ENCODE assay signal across 21 cellular contexts in the genomic region with DNA sequence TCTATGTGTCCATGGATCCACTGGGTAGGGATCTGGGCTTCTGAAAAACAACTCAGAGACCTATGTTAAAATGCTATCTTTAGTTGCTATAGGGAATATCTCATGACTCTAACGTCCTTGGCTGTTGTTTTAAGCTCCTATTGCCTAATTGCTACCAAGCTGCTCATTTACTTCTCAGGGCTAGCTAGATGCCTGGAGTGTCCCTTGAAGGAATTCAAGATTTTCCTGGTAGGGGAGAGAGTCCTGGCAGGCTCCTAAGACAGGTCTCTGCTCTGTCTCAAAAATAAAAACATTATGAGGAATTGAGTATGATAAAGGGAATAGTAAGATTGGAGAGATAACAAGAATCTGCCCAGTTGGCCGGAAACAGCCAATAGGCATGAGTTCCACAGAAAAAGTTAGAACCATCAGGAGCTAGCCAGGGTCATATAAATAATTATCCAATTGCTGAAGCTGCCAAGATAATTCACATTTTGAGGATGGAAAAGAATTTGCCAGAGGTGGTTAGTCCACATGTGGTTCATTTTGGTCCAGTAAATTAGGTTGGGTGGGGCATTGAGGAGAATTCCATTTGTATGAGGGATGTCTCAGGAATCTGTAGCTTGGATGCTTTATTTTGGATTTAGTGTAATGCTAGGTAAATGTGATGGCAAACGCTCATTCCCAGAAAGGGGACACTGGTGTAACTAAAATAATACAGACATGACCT.
DNase-seq lines count a peak whose midpoint lies in the region; ATAC-seq, FAIRE-seq and TF ChIP-seq lines count a peak whose summit lies in the region.
"Had no signal": no experiment of that assay in that cellular context is flagged by ENCODE, and none has a peak within 500 bp of the region (broad histone marks: within the 10 kb centered on the region; RNA-seq: fewer than 3 reads in every experiment).

No MANE protein-coding gene starts in this region.

- H3K36me3 ChIP-seq in keratinocyte (ENCODE audit: control insufficient read depth in 2 of 2, extremely low read depth in 1 of 2, insufficient read depth in 2 of 2, low read length in 2 of 2): no peaks in the 10 kb centered on the region
- no peaks in the 10 kb centered on the region for H3K36me3 ChIP-seq in tibial artery
- H3K36me3 ChIP-seq: BLaER1 treated with 17β-estradiol and CSF1 and Interleukin-3, amounts not matched to agents 10 nM and 100 nM had no signal

- DNase-seq in A172 (ENCODE audit: low spot score) (peak; percentile 51), HT1080 (ENCODE audit: low read depth) (peak; percentile 5), SW480 (ENCODE audit: low spot score) (peak; percentile 22), keratinocyte (ENCODE audit: low read depth, low spot score) (no peak), HCEC 1CT (no peak), HuH-7.5 (ENCODE audit: low spot score) (no peak), tibial artery (no peak)
- DNase-seq: 8988T; CD4-positive, alpha-beta T cell; DMS53; IMR-90; KG1; MM.1S; NCI-H2029 treated with DMSO at 0.1 percent for 48 hours; NCI-H526 treated with DMSO at 0.1 percent for 48 hours; SIG-M5 had no signal

- no peak for ATAC-seq in SK-N-SH treated with all-trans-retinoic acid at 6 μM for 48 hours

- no peaks in the 10 kb centered on the region for H3K79me2 ChIP-seq in keratinocyte (ENCODE audit: control insufficient read depth, insufficient read depth, low read length)

- H3K9ac ChIP-seq in keratinocyte (ENCODE audit: control insufficient read depth, extremely low read depth, insufficient read depth, low read length): no peak overlapping the region
- H3K9ac ChIP-seq: BLaER1 treated with 17β-estradiol and CSF1 and Interleukin-3, amounts not matched to agents 10 nM and 100 nM had no signal

- TF ChIP-seq CTCF in keratinocyte (optimal IDR thresholded peaks at IDR 0.05 in 1 of 3, IDR thresholded peaks at IDR 0.05 in 1 of 3, conservative IDR thresholded peaks at IDR 0.05 in 1 of 3; ENCODE audit: extremely low read depth in 1 of 3, insufficient read depth in 2 of 3, low read length in 3 of 3) (no peak), tibial artery (IDR thresholded peaks at IDR 0.05) (no peak)

- H3K27me3 ChIP-seq in keratinocyte (ENCODE audit: control insufficient read depth, extremely low read depth, insufficient read depth, low read length) (no peaks in the 10 kb centered on the region), tibial artery (no peaks in the 10 kb centered on the region)
- H3K27me3 ChIP-seq: BLaER1 treated with 17β-estradiol and CSF1 and Interleukin-3, amounts not matched to agents 10 nM and 100 nM had no signal

- H2AFZ ChIP-seq in keratinocyte (ENCODE audit: control insufficient read depth, low read length): peak overlapping the region; percentile 4

- H3K4me3 ChIP-seq in keratinocyte (ENCODE audit: control insufficient read depth in 2 of 3, extremely low read depth in 1 of 3, insufficient read depth in 2 of 3, low read depth in 1 of 3, low read length in 3 of 3) (peak overlapping the region in 1 of 3 experiments; percentile 5), tibial artery (no peak overlapping the region)
- H3K4me3 ChIP-seq: BLaER1 treated with 17β-estradiol and CSF1 and Interleukin-3, amounts not matched to agents 10 nM and 100 nM; SK-N-MC had no signal

- H4K20me1 ChIP-seq in keratinocyte (ENCODE audit: control insufficient read depth, extremely low read depth, insufficient read depth, low read length): no peaks in the 10 kb centered on the region
- H4K20me1 ChIP-seq: BLaER1 treated with 17β-estradiol and CSF1 and Interleukin-3, amounts not matched to agents 10 nM and 100 nM had no signal

- H3K27ac ChIP-seq in keratinocyte (ENCODE audit: control insufficient read depth, insufficient read depth, low read length) (peak overlapping the region; percentile 50), tibial artery (no peak overlapping the region)
- H3K27ac ChIP-seq: BLaER1 treated with 17β-estradiol and CSF1 and Interleukin-3, amounts not matched to agents 10 nM and 100 nM; SK-N-MC had no signal

- H3K4me1 ChIP-seq in keratinocyte (ENCODE audit: control insufficient read depth, extremely low read depth, insufficient read depth, low read length) (peaks cover 30% of the 10 kb centered on the region), tibial artery (no peaks in the 10 kb centered on the region)

- peak overlapping the region; percentile 33 for H3K4me2 ChIP-seq in keratinocyte (ENCODE audit: control insufficient read depth, extremely low read depth, insufficient read depth, low read depth, low read length)
- H3K4me2 ChIP-seq: BLaER1 treated with 17β-estradiol and CSF1 and Interleukin-3, amounts not matched to agents 10 nM and 100 nM had no signal

- H3K9me1 ChIP-seq in keratinocyte (ENCODE audit: control insufficient read depth, extremely low read depth, insufficient read depth, low read length): no peaks in the 10 kb centered on the region

- H3K9me3 ChIP-seq in keratinocyte (ENCODE audit: control insufficient read depth, low read depth, low read length): no peaks in the 10 kb centered on the region
- no peaks in the 10 kb centered on the region for H3K9me3 ChIP-seq in tibial artery
- H3K9me3 ChIP-seq: BLaER1 treated with 17β-estradiol and CSF1 and Interleukin-3, amounts not matched to agents 10 nM and 100 nM had no signal

- peak; percentile 77 for FAIRE-seq in keratinocyte (lab: Jason Lieb, UNC)
- FAIRE-seq: G401.6, H1 had no signal

- dilution Hi-C loops in keratinocyte (cut with MboI; ENCODE audit: extremely low pct_ligation_motif_present, low sequenced_read_pairs): no loop called here

- intact Hi-C loops in tibial artery (cut with DNase I; ENCODE audit: low total_unique reads): no loop called here

TF ChIP-seq in SK-N-SH treated with all-trans-retinoic acid at 6 μM for 48 hours, 23 proteins besides CTCF, POLR2A, EP300 and RAD21:
- TF ChIP-seq ZFP30 (CRISPR knock-in tag; IDR thresholded peaks at IDR 0.05) (no peak), ARNTL (CRISPR knock-in tag; IDR thresholded peaks at IDR 0.05; ENCODE audit: borderline replicate concordance, low read depth) (no peak), GLIS3 (CRISPR knock-in tag; IDR thresholded peaks at IDR 0.05) (no peak), ZC3H10 (CRISPR knock-in tag; IDR thresholded peaks at IDR 0.05) (no peak), ZNF70 (CRISPR knock-in tag; IDR thresholded peaks at IDR 0.05) (no peak), ISL1 (CRISPR knock-in tag; IDR thresholded peaks at IDR 0.05) (no peak), CSDC2 (CRISPR knock-in tag; IDR thresholded peaks at IDR 0.05) (no peak), OSR1 (CRISPR knock-in tag; IDR thresholded peaks at IDR 0.05) (no peak), ZFP3 (CRISPR knock-in tag; IDR thresholded peaks at IDR 0.05) (no peak), ZNF8 (CRISPR knock-in tag; IDR thresholded peaks at IDR 0.05) (no peak), RARB (CRISPR knock-in tag; IDR thresholded peaks at IDR 0.05) (no peak), ESRRG (CRISPR knock-in tag; IDR thresholded peaks at IDR 0.05) (no peak), TOX (CRISPR knock-in tag; IDR thresholded peaks at IDR 0.05; ENCODE audit: borderline replicate concordance) (no peak), ZNF565 (CRISPR knock-in tag; conservative IDR thresholded peaks at IDR 0.05; ENCODE audit: low read depth) (no peak), PPARA (CRISPR knock-in tag; IDR thresholded peaks at IDR 0.05; ENCODE audit: borderline replicate concordance) (no peak)
- TF ChIP-seq, protein P1, sequence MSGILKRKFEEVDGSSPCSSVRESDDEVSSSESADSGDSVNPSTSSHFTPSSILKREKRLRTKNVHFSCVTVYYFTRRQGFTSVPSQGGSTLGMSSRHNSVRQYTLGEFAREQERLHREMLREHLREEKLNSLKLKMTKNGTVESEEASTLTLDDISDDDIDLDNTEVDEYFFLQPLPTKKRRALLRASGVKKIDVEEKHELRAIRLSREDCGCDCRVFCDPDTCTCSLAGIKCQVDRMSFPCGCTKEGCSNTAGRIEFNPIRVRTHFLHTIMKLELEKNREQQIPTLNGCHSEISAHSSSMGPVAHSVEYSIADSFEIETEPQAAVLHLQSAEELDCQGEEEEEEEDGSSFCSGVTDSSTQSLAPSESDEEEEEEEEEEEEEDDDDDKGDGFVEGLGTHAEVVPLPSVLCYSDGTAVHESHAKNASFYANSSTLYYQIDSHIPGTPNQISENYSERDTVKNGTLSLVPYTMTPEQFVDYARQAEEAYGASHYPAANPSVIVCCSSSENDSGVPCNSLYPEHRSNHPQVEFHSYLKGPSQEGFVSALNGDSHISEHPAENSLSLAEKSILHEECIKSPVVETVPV (CRISPR knock-in tag; IDR thresholded peaks at IDR 0.05): no peak
- TF ChIP-seq, protein P2, sequence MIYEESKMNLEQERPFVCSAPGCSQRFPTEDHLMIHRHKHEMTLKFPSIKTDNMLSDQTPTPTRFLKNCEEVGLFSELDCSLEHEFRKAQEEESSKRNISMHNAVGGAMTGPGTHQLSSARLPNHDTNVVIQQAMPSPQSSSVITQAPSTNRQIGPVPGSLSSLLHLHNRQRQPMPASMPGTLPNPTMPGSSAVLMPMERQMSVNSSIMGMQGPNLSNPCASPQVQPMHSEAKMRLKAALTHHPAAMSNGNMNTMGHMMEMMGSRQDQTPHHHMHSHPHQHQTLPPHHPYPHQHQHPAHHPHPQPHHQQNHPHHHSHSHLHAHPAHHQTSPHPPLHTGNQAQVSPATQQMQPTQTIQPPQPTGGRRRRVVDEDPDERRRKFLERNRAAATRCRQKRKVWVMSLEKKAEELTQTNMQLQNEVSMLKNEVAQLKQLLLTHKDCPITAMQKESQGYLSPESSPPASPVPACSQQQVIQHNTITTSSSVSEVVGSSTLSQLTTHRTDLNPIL (CRISPR knock-in tag; IDR thresholded peaks at IDR 0.05; ENCODE audit: low read depth): no peak
- TF ChIP-seq, protein P3, sequence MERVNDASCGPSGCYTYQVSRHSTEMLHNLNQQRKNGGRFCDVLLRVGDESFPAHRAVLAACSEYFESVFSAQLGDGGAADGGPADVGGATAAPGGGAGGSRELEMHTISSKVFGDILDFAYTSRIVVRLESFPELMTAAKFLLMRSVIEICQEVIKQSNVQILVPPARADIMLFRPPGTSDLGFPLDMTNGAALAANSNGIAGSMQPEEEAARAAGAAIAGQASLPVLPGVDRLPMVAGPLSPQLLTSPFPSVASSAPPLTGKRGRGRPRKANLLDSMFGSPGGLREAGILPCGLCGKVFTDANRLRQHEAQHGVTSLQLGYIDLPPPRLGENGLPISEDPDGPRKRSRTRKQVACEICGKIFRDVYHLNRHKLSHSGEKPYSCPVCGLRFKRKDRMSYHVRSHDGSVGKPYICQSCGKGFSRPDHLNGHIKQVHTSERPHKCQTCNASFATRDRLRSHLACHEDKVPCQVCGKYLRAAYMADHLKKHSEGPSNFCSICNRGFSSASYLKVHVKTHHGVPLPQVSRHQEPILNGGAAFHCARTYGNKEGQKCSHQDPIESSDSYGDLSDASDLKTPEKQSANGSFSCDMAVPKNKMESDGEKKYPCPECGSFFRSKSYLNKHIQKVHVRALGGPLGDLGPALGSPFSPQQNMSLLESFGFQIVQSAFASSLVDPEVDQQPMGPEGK (CRISPR knock-in tag; IDR thresholded peaks at IDR 0.05; ENCODE audit: borderline replicate concordance): no peak

Comparison
In these comparisons a context has a peak if more than half of its experiments do, and no peak if none do; other contexts are left out.
1. DNase-seq: peak in A172 (single experiment), HT1080 (single experiment) and SW480 (single experiment); none in keratinocyte (single experiment), HCEC 1CT (single experiment), HuH-7.5 (single experiment) and tibial artery (0 of 2).